Comparison of ENCODE assay signal across 8 cellular contexts in the genomic region with DNA sequence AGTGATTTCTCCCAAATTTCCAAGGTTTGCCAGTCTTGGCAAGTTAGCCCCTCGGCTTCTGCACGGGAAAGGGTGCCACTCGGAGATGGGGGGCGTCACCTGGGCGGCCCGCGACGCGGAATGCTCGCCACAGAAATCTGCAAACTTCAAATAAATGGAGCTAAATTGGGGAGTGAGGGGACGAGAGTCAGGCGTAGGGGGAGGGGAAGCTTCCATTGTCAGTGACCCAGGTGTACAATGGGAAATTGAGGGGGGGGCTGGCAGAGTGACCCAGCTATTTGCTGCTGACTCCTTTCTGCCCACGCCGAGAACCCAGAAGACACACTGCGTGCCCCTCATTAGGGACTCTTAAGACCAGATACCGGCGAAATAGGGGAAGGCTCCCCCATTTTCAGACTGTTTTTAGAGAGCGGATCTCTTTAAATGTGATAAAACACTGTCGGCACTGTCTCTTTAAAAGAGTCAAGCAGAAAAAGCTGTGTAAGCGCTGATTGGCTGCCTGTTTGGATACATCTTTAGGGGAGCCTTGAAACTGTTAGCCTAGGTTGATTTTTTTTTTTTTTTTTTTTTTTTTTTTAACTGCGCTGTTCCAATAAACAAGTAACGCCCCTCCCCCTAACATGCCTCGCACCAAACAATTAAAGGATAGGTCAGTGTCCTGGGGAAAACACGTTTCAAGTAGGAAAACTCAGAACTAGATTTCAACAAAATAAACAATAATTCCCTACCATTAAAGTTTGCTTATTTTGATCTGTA. TPM values are rescaled to one million over a fixed set of nuclear protein-coding genes. Genes with fewer than 3 reads are reported as not detected.
A peak's percentile ranks its signal among the peaks of the same experiment; 100 is the strongest.
DNase-seq lines count a peak whose midpoint lies in the region; ATAC-seq and TF ChIP-seq lines count a peak whose summit lies in the region.

No MANE protein-coding gene starts in this region.

- H3K4me3 ChIP-seq in HL-60 (replicated peaks; ENCODE audit: insufficient read depth, low read length) (peak overlapping the region; percentile 85), dorsolateral prefrontal cortex (peak overlapping the region; percentile 58 to 93 (median 78))

- no peak for TF ChIP-seq CTCF in HL-60 (IDR thresholded peaks at IDR 0.05; ENCODE audit: insufficient read depth, low read length)
- peak in 21 of 56 donors; percentile 5 to 52 (median 25) for TF ChIP-seq CTCF in dorsolateral prefrontal cortex (IDR thresholded peaks at IDR 0.05 in 54 of 56, conservative IDR thresholded peaks at IDR 0.05 in 2 of 56; ENCODE audit: low read depth in 1 of 56, partially characterized antibody in 56 of 56)

- H3K27ac ChIP-seq in HL-60 (replicated peaks), result peak overlapping the region; percentile 85
- peak overlapping the region in 58 of 59 donors; percentile 13 to 98 (median 90) for H3K27ac ChIP-seq in dorsolateral prefrontal cortex

- peak; percentile 62 for ATAC-seq in left colon

- intact Hi-C loops in dorsolateral prefrontal cortex (cut with DNase I) (loop anchor here (1.0 to 10.0 kb wide), 6 partner anchors 81 to 285 kb away; partner anchors contain the start of genes CYB5RL (in 1 of the 2) and MRPL37 (in 1 of the 2)), left colon (cut with DNase I, micrococcal nuclease) (loop anchor here (5.0 kb wide), 2 partner anchors 80 to 285 kb away; no protein-coding TSS in a partner anchor)

- peak; percentile 51 for DNase-seq in NK-92 treated with Interleukin-12 subunit alpha and Interleukin-12 subunit beta, amount 100 ng/mL, for 24 hours (lab: John Stamatoyannopoulos, UW)
- no peak for DNase-seq in NK-92 (lab: John Stamatoyannopoulos, UW; ENCODE audit: unreplicated experiment)
- DNase-seq in HL-60 (ENCODE audit: low read depth in 1 of 2, low spot score in 1 of 2), result peak; percentile 85 to 86
- DNase-seq in NCI-H748 (lab: John Stamatoyannopoulos, UW; ENCODE audit: unreplicated experiment), result peak; percentile 96
- peak; percentile 39 to 48 for DNase-seq in activated CD4-positive, alpha-beta T cell treated with anti-CD3 and anti-CD28 coated beads, Interleukin-2, amount 50 U/mL, for 4 hours
- peak in 6 of 10 donors; percentile 45 to 87 (median 65) for DNase-seq in dorsolateral prefrontal cortex
- DNase-seq in left colon, result peak; percentile 67 to 82
- DNase-seq in stimulated activated CD4-positive, alpha-beta T cell treated with anti-CD3 and anti-CD28 coated beads, Interleukin-2, amount 100 ng/mL, for 24 hours, result peak; percentile 39 to 64

- no peaks in the 10 kb centered on the region for H3K27me3 ChIP-seq in HL-60 (ENCODE audit: insufficient read depth, poor library complexity, severe bottlenecking)
- H3K27me3 ChIP-seq in dorsolateral prefrontal cortex, result no peaks in the 10 kb centered on the region

RNA-seq across cellular contexts. Expression of gene SSBP3, which starts 1.2 kb away (rescaled TPM):
- total RNA-seq in dorsolateral prefrontal cortex (100 to 1,000 TPM in 118 of 120 experiments, 10 to 100 TPM in 2; 90.9 to 247 (median 178) TPM), left colon (10 to 100 TPM; 61.7 to 74.2 TPM)
